8 cellular contexts compared by ENCODE assay signal in genomic region chr12:57894577-57895292, GRCh38. TPM values are rescaled to one million over a fixed set of nuclear protein-coding genes. Genes with fewer than 3 reads are reported as not detected.
DNase-seq lines count a peak whose midpoint lies in the region; ATAC-seq and TF ChIP-seq lines count a peak whose summit lies in the region.

No MANE protein-coding gene starts in this region.

- ATAC-seq in HG03442 (IDR thresholded peaks at IDR 0.05; ENCODE audit: unreplicated experiment) (no peak), HG03439 (IDR thresholded peaks at IDR 0.05; ENCODE audit: unreplicated experiment) (no peak)

- no peak for TF ChIP-seq POLR2A in esophagus muscularis mucosa (IDR thresholded peaks at IDR 0.05; ENCODE audit: low read depth)

- TF ChIP-seq CTCF in esophagus muscularis mucosa (IDR thresholded peaks at IDR 0.05), result no peak

- H3K36me3 ChIP-seq in HUES64 (ENCODE audit: insufficient read depth, low read length) (no peaks in the 10 kb centered on the region), esophagus muscularis mucosa (no peaks in the 10 kb centered on the region)

- no peak overlapping the region for H3K27ac ChIP-seq in HUES64 (ENCODE audit: low read depth, low read length)
- H3K27ac ChIP-seq in esophagus muscularis mucosa (replicated peaks in 1 of 4), result peak overlapping the region; percentile 93 to 99 (median 96)

- H3K9me3 ChIP-seq in HUES64 (ENCODE audit: insufficient read depth, low read depth, low read length) (no peaks in the 10 kb centered on the region), esophagus muscularis mucosa (no peaks in the 10 kb centered on the region)

- H3K4me1 ChIP-seq in HUES64 (ENCODE audit: insufficient read depth, low read length) (peaks cover 27% of the 10 kb centered on the region), esophagus muscularis mucosa (peaks cover 89 to 98% (median 96%) of the 10 kb centered on the region in 4 donors)

- DNase-seq in NCI-H69 (lab: John Stamatoyannopoulos, UW) (peak; percentile 66), esophagus muscularis mucosa (ENCODE audit: extremely low spot score) (no peak), skeletal muscle cell (ENCODE audit: low read depth) (no peak), AG08396 (ENCODE audit: low spot score) (no peak), cortex of kidney (lab: John Stamatoyannopoulos, UW) (no peak)

- no peak for TF ChIP-seq EP300 in esophagus muscularis mucosa (IDR thresholded peaks at IDR 0.05)

- H3K4me3 ChIP-seq in HUES64 (ENCODE audit: low read length), result 0 out of 2 replicates have a peak overlapping the region, but pooled peaks have one; percentile 16
- peak overlapping the region in 3 of 4 donors; percentile 11 to 27 (median 15) for H3K4me3 ChIP-seq in esophagus muscularis mucosa
- peak overlapping the region; percentile 3 for H3K4me3 ChIP-seq in skeletal muscle cell (ENCODE audit: low read depth, low read length)

- 92% methylated on average over 5 of the region's 5 CpGs for WGBS in HUES64
- 43% methylated on average over 5 of the region's 5 CpGs for WGBS in esophagus muscularis mucosa

- H3K27me3 ChIP-seq in HUES64 (ENCODE audit: insufficient read depth, low read length) (peaks cover 12% of the 10 kb centered on the region), esophagus muscularis mucosa (no peaks in the 10 kb centered on the region)

- H3K9ac ChIP-seq in HUES64 (ENCODE audit: low read depth, low read length), result no peak overlapping the region

- intact Hi-C loops in esophagus muscularis mucosa (cut with DNase I), result no loop called here

RNA-seq across cellular contexts. Expression of gene ATP23, which starts 46.6 kb away (rescaled TPM):
- polyA plus RNA-seq in HUES64 (2013, experiment 1 of 2), result 8.5 TPM
- polyA plus RNA-seq in HUES64 (2013, experiment 2 of 2), result 10.0 TPM
- total RNA-seq in esophagus muscularis mucosa, result 10 to 100 TPM; 10.3 to 17.9 (median 14.8) TPM

RNA-seq across cellular contexts. Expression of gene CTDSP2, which starts 48.2 kb away (rescaled TPM):
- 54.8 TPM for polyA plus RNA-seq in HUES64 (2013, experiment 1 of 2)
- 65.4 TPM for polyA plus RNA-seq in HUES64 (2013, experiment 2 of 2)
- 100 to 1,000 TPM; 127 to 249 (median 196) TPM for total RNA-seq in esophagus muscularis mucosa
